Comparison of ENCODE assay signal across 24 cellular contexts in the genomic region with DNA sequence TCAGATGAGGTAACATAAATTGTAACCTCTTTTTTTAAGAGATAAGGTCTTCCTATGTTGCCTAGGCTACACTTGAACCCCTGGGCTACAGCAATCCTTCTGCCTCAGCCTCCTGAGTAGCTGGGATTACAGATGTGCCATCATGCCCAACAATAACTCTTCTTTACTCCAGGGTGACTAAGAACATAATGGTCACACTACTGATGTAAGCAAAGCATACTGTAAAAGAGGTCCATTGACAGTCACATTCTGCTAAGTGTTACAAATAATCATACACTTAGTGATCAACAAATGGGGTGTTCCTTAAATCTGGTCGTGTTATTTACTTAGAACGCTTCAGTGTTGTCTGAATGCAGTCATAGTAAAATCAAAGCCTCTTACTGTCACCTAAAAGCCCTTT.
DNase-seq lines count a peak whose midpoint lies in the region; TF ChIP-seq lines count a peak whose summit lies in the region.
"Had no signal": no experiment of that assay in that cellular context is flagged by ENCODE, and none has a peak within 500 bp of the region (broad histone marks: within the 10 kb centered on the region; RNA-seq: fewer than 3 reads in every experiment).

No MANE protein-coding gene starts in this region.

- no peaks in the 10 kb centered on the region for H3K9me3 ChIP-seq in tibial artery
- no peaks in the 10 kb centered on the region for H3K9me3 ChIP-seq in endodermal cell (ENCODE audit: control insufficient read depth, low read length)
- H3K9me3 ChIP-seq: breast epithelium, tibial nerve had no signal

- H3K9ac ChIP-seq in endodermal cell (ENCODE audit: extremely low read depth, low read length, poor library complexity, severe bottlenecking): no peak overlapping the region

- 89 to 92% methylated on average over 2 of the region's 2 CpGs for WGBS in endodermal cell (ENCODE audit: insufficient coverage in 1 of 2, insufficient read length in 1 of 2), 2 experiments

- H3K4me3 Mint-ChIP-seq in endodermal cell: no peak overlapping the region
- H3K4me3 Mint-ChIP-seq: activated naive CD8-positive, alpha-beta T cell treated with anti-CD3 and anti-CD28 coated beads, Interleukin-2, amount 50 U/mL, for 24 hours had no signal

- H3K27ac ChIP-seq in tibial artery (peak overlapping the region; percentile 49 to 59), endodermal cell (ENCODE audit: low read depth, low read length) (no peak overlapping the region)
- H3K27ac ChIP-seq: breast epithelium had no signal

- TF ChIP-seq CTCF in fibroblast of villous mesenchyme (IDR thresholded peaks at IDR 0.05; ENCODE audit: insufficient read depth, low read depth, low read length): no peak
- TF ChIP-seq CTCF in tibial artery (IDR thresholded peaks at IDR 0.05): no peak
- TF ChIP-seq CTCF in endodermal cell (conservative IDR thresholded peaks at IDR 0.05): no peak

- no peaks in the 10 kb centered on the region for H3K9me3 Mint-ChIP-seq in endodermal cell
- H3K9me3 Mint-ChIP-seq: activated naive CD8-positive, alpha-beta T cell treated with anti-CD3 and anti-CD28 coated beads, Interleukin-2, amount 50 U/mL, for 24 hours had no signal

- H3K27ac Mint-ChIP-seq in endodermal cell: no peak overlapping the region
- H3K27ac Mint-ChIP-seq: activated naive CD8-positive, alpha-beta T cell treated with anti-CD3 and anti-CD28 coated beads, Interleukin-2, amount 50 U/mL, for 24 hours had no signal

- no peak overlapping the region for H3K4me3 ChIP-seq in fibroblast of villous mesenchyme (ENCODE audit: low read depth, low read length)
- no peak overlapping the region for H3K4me3 ChIP-seq in tibial artery
- H3K4me3 ChIP-seq in endodermal cell (ENCODE audit: low read length): no peak overlapping the region
- H3K4me3 ChIP-seq: breast epithelium, tibial nerve had no signal

- no peaks in the 10 kb centered on the region for H3K36me3 Mint-ChIP-seq in endodermal cell (ENCODE audit: low read depth)

- no peaks in the 10 kb centered on the region for H3K36me3 ChIP-seq in tibial artery
- no peaks in the 10 kb centered on the region for H3K36me3 ChIP-seq in endodermal cell (ENCODE audit: control insufficient read depth, insufficient read depth, low read length)
- H3K36me3 ChIP-seq: breast epithelium, tibial nerve had no signal

- H3K4me1 ChIP-seq in tibial artery (peaks cover 0 to 91% (median 42%) of the 10 kb centered on the region in 4 donors), endodermal cell (ENCODE audit: control insufficient read depth, insufficient read depth, low read length) (no peaks in the 10 kb centered on the region)

- peaks cover 9% of the 10 kb centered on the region for H3K4me1 Mint-ChIP-seq in endodermal cell
- H3K4me1 Mint-ChIP-seq: activated naive CD8-positive, alpha-beta T cell treated with anti-CD3 and anti-CD28 coated beads, Interleukin-2, amount 50 U/mL, for 24 hours had no signal

- no peaks in the 10 kb centered on the region for H3K27me3 Mint-ChIP-seq in endodermal cell (ENCODE audit: insufficient read depth)
- H3K27me3 Mint-ChIP-seq: activated naive CD8-positive, alpha-beta T cell treated with anti-CD3 and anti-CD28 coated beads, Interleukin-2, amount 50 U/mL, for 24 hours had no signal

- DNase-seq in NCI-H345 (lab: John Stamatoyannopoulos, UW): peak; percentile 14
- no peak for DNase-seq in NCI-H345 treated with DMSO at 0.1 percent for 48 hours (lab: John Stamatoyannopoulos, UW; ENCODE audit: unreplicated experiment)
- DNase-seq in NCI-H69 (lab: John Stamatoyannopoulos, UW): peak; percentile 8
- peak; percentile 32 for DNase-seq in fibroblast of villous mesenchyme (ENCODE audit: low read depth)
- DNase-seq in tibial artery: no peak
- no peak for DNase-seq in hippocampal formation (lab: John Stamatoyannopoulos, UW)
- no peak for DNase-seq in endodermal cell
- no peak for DNase-seq in stimulated activated CD4-positive, alpha-beta T cell treated with anti-CD3 and anti-CD28 coated beads, Interleukin-12 subunit alpha, Interleukin-12 subunit beta, amount 100 ng/mL, for 4 hours
- DNase-seq: 8988T; activated CD4-positive, alpha-beta T cell treated with anti-CD3 and anti-CD28 coated beads, Interleukin-2, amount 50 U/mL, for 1 hour; activated CD8-positive, alpha-beta memory T cell treated with anti-CD3 and anti-CD28 coated beads, Interleukin-2, amount 50 U/mL, for 48 hours; activated effector memory CD4-positive, alpha-beta T cell treated with Interleukin-2 at 50 U/mL for 16 hours; activated naive CD8-positive, alpha-beta T cell treated with anti-CD3 and anti-CD28 coated beads, Interleukin-2, amount 50 U/mL, for 24 hours; dermis blood vessel endothelial cell; GDM1; KBM-7; MV-4-11; NCI-H1930; NCI-H446 treated with DMSO at 0.1 percent for 48 hours; Right ventricle myocardium superior; stimulated activated naive CD4-positive, alpha-beta T cell treated with Interleukin-2 at 50 U/mL for 16 hours; T-helper 1 cell had no signal

- intact Hi-C loops in tibial artery (cut with DNase I; ENCODE audit: low total_unique reads): no loop called here

- H3K27me3 ChIP-seq in tibial artery (no peaks in the 10 kb centered on the region), endodermal cell (ENCODE audit: control insufficient read depth, insufficient read depth, low read length, poor library complexity, severe bottlenecking) (no peaks in the 10 kb centered on the region)
- H3K27me3 ChIP-seq: breast epithelium, tibial nerve had no signal

Comparison
In these comparisons a context has a peak if more than half of its experiments do, and no peak if none do; other contexts are left out.
1. DNase-seq: peak in NCI-H345 (single experiment), NCI-H69 (single experiment) and fibroblast of villous mesenchyme (single experiment); none in NCI-H345 treated with DMSO at 0.1 percent for 48 hours (single experiment), tibial artery (0 of 2), hippocampal formation (0 of 2), endodermal cell (single experiment) and stimulated activated CD4-positive, alpha-beta T cell treated with anti-CD3 and anti-CD28 coated beads, Interleukin-12 subunit alpha, Interleukin-12 subunit beta, amount 100 ng/mL, for 4 hours (single experiment).